In genomic region chr11:64201524-64201923, GRCh38 we compare ENCODE assay signal across 2 cellular contexts.
A peak's percentile ranks its signal among the peaks of the same experiment; 100 is the strongest.
TF ChIP-seq lines count a peak whose summit lies in the region.

No MANE protein-coding gene starts in this region.

TF ChIP-seq in WTC11, 78 proteins besides CTCF, POLR2A, EP300 and RAD21:
- TF ChIP-seq NR1H2 (CRISPR knock-in tag; IDR thresholded peaks at IDR 0.05): no peak
- no peak for TF ChIP-seq E2F4 (CRISPR knock-in tag; IDR thresholded peaks at IDR 0.05; ENCODE audit: borderline replicate concordance, low read depth)
- TF ChIP-seq GRHL2 (CRISPR knock-in tag; IDR thresholded peaks at IDR 0.05; ENCODE audit: insufficient replicate concordance, severe bottlenecking): no peak
- no peak for TF ChIP-seq NFYB (CRISPR knock-in tag; conservative IDR thresholded peaks at IDR 0.05; ENCODE audit: low read depth)
- no peak for TF ChIP-seq ZNF423 (CRISPR knock-in tag; IDR thresholded peaks at IDR 0.05)
- TF ChIP-seq NFE2L1 (CRISPR knock-in tag; IDR thresholded peaks at IDR 0.05): no peak
- TF ChIP-seq ZNF281 (CRISPR knock-in tag; IDR thresholded peaks at IDR 0.05): no peak
- no peak for TF ChIP-seq SMAD3 (CRISPR knock-in tag; IDR thresholded peaks at IDR 0.05; ENCODE audit: borderline replicate concordance)
- TF ChIP-seq ZNF532 (CRISPR knock-in tag; IDR thresholded peaks at IDR 0.05; ENCODE audit: borderline replicate concordance): no peak

TF ChIP-seq in HepG2, 621 proteins besides CTCF, POLR2A, EP300 and RAD21:
- TF ChIP-seq THAP11 (CRISPR knock-in tag; IDR thresholded peaks at IDR 0.05) (0 out of 2 replicates have a peak, but pooled peaks have one; percentile 21), MEIS1 (CRISPR knock-in tag; IDR thresholded peaks at IDR 0.05; ENCODE audit: borderline replicate concordance) (peak; percentile 45; the same call in 1 of the 2 replicates), ONECUT2 (CRISPR knock-in tag; IDR thresholded peaks at IDR 0.05) (peak; percentile 53; the same call in 1 of the 2 replicates), RFXANK (CRISPR knock-in tag; IDR thresholded peaks at IDR 0.05) (no peak), ZKSCAN8 (CRISPR knock-in tag; IDR thresholded peaks at IDR 0.05; ENCODE audit: borderline replicate concordance) (no peak), PTBP1 (IDR thresholded peaks at IDR 0.05; ENCODE audit: low read depth, low read length, poor library complexity, severe bottlenecking) (no peak), YEATS4 (CRISPR knock-in tag; IDR thresholded peaks at IDR 0.05; ENCODE audit: borderline replicate concordance) (no peak), CEBPG (CRISPR knock-in tag; IDR thresholded peaks at IDR 0.05) (peak; percentile 53), PAF1 (CRISPR knock-in tag; IDR thresholded peaks at IDR 0.05) (0 out of 2 replicates have a peak, but pooled peaks have one; percentile 47), KLF11 (CRISPR knock-in tag; IDR thresholded peaks at IDR 0.05) (no peak), ZNF570 (CRISPR knock-in tag; IDR thresholded peaks at IDR 0.05; ENCODE audit: borderline replicate concordance) (no peak), ZNF572 (CRISPR knock-in tag; IDR thresholded peaks at IDR 0.05) (no peak), ZNF569 (CRISPR knock-in tag; IDR thresholded peaks at IDR 0.05; ENCODE audit: borderline replicate concordance) (no peak), CHD4 (IDR thresholded peaks at IDR 0.05; ENCODE audit: borderline replicate concordance, low read length) (no peak), SKI (IDR thresholded peaks at IDR 0.05; ENCODE audit: partially characterized antibody) (no peak), CEBPB (IDR thresholded peaks at IDR 0.05; ENCODE audit: borderline replicate concordance, low read depth, low read length) (peak; percentile 81), PBX2 (CRISPR knock-in tag; IDR thresholded peaks at IDR 0.05) (0 out of 2 replicates have a peak, but pooled peaks have one; percentile 51), GRHL1 (CRISPR knock-in tag; conservative IDR thresholded peaks at IDR 0.05) (no peak)
